Comparison of ENCODE assay signal across 14 cellular contexts in the genomic region with DNA sequence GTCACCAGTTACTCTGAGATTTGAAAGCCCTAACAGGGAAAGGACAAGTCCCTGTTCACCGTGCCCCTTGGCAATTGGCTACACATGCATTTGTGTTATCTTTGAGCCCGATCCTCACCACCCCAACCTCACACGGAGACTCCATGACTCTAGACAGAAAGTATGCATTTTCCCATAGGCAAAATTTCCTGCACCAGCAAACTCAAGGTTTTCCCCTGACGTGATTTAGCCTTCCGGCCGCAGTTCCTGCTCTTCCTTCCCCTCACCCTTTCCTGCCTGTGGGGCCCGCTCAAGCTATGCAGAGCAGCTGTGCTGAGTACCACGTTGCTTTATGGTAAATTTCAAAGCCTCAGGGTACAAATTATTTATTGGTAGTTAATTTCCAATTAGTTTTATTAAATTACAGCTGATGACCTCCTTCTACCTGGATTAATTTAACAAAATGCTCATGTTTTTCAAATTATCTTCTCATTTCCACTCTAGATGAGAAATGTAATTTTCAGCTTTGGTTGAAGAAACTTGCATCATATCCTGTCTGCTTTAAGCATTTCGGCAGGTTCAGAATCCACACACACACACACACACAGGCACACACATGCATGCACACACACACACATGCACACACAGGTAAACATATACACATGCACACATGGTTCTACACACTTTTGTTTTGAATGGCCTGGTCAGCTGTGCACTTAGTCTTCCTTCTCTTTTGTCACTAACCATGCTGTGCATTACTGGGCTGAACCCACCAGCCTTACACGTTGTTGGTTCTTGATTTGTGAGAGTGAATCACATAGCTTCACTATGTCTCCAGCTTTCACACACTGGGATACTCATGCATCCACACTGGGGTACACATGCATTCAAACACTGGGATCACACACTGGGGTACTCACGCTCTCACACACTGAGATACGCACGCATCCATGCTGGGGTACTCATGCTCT.
DNase-seq lines count a peak whose midpoint lies in the region; ATAC-seq and TF ChIP-seq lines count a peak whose summit lies in the region.
"Had no signal": no experiment of that assay in that cellular context is flagged by ENCODE, and none has a peak within 500 bp of the region (broad histone marks: within the 10 kb centered on the region; RNA-seq: fewer than 3 reads in every experiment).

No MANE protein-coding gene starts in this region.

- no peaks in the 10 kb centered on the region for H3K4me1 ChIP-seq in mucosa of descending colon (ENCODE audit: low read depth)

- H3K36me3 Mint-ChIP-seq in activated T-cell treated with anti-CD3 and anti-CD28 coated beads, Interleukin-2, amount 50 U/mL, for 72 hours (ENCODE audit: insufficient read depth in 2 of 2) = peaks cover 2 to 3% of the 10 kb centered on the region in 2 donors
- H3K36me3 Mint-ChIP-seq in T-helper 17 cell (ENCODE audit: low read depth) (no peaks in the 10 kb centered on the region), endothelial cell (ENCODE audit: low read depth, unreplicated experiment) (peaks cover 33% of the 10 kb centered on the region), progenitor cell of endocrine pancreas (ENCODE audit: insufficient read depth) (no peaks in the 10 kb centered on the region)

- peaks cover 2 to 5% of the 10 kb centered on the region in 2 donors for H3K9me3 Mint-ChIP-seq in activated T-cell treated with anti-CD3 and anti-CD28 coated beads, Interleukin-2, amount 50 U/mL, for 72 hours
- H3K9me3 Mint-ChIP-seq in endothelial cell (ENCODE audit: unreplicated experiment) = peaks cover 5% of the 10 kb centered on the region
- H3K9me3 Mint-ChIP-seq in progenitor cell of endocrine pancreas (ENCODE audit: low read depth) = peaks cover 13% of the 10 kb centered on the region

- peak overlapping the region; percentile 31 to 54 for H3K4me3 Mint-ChIP-seq in activated T-cell treated with anti-CD3 and anti-CD28 coated beads, Interleukin-2, amount 50 U/mL, for 72 hours
- H3K4me3 Mint-ChIP-seq in T-helper 17 cell = peak overlapping the region; percentile 58
- H3K4me3 Mint-ChIP-seq in endothelial cell (ENCODE audit: unreplicated experiment) = peak overlapping the region; percentile 80
- no peak overlapping the region for H3K4me3 Mint-ChIP-seq in progenitor cell of endocrine pancreas (ENCODE audit: low read depth)

- DNase-seq in activated T-cell treated with anti-CD3 and anti-CD28 coated beads, Interleukin-2, amount 50 U/mL, for 72 hours = no peak
- DNase-seq in activated T-cell treated with anti-CD3 and anti-CD28 coated beads, Interleukin-2, amount 50 U/mL, for 1 hour = no peak
- DNase-seq in T-helper 17 cell (no peak), endothelial cell (ENCODE audit: low spot score) (peak; percentile 60), progenitor cell of endocrine pancreas (ENCODE audit: low spot score, unreplicated experiment) (no peak), SHP77 (lab: John Stamatoyannopoulos, UW) (no peak), mucosa of descending colon (no peak)
- DNase-seq: activated CD4-positive, CD25-positive, alpha-beta regulatory T cell treated with anti-CD3 and anti-CD28 coated beads, Interleukin-2, amount 50 U/mL, for 72 hours; DMS79 treated with DMSO at 0.1 percent for 48 hours; Karpas-422; kidney glomerular epithelial cell; RPMI8226 had no signal

- H3K27me3 Mint-ChIP-seq in activated T-cell treated with anti-CD3 and anti-CD28 coated beads, Interleukin-2, amount 50 U/mL, for 72 hours (ENCODE audit: low read depth) = peaks cover 19% of the 10 kb centered on the region
- H3K27me3 Mint-ChIP-seq in T-helper 17 cell (peaks cover 12% of the 10 kb centered on the region), endothelial cell (ENCODE audit: unreplicated experiment) (peaks cover 23% of the 10 kb centered on the region), progenitor cell of endocrine pancreas (peaks cover 7% of the 10 kb centered on the region)

- H3K36me3 ChIP-seq in mucosa of descending colon (ENCODE audit: low read depth) = no peaks in the 10 kb centered on the region
- H3K36me3 ChIP-seq: ascending aorta had no signal

- H3K4me3 ChIP-seq in mucosa of descending colon = no peak overlapping the region
- H3K4me3 ChIP-seq: ascending aorta had no signal

- H3K9me3 ChIP-seq in T-helper 17 cell (ENCODE audit: control insufficient read depth, low read length, poor library complexity, severe bottlenecking) (no peaks in the 10 kb centered on the region), mucosa of descending colon (no peaks in the 10 kb centered on the region)
- H3K9me3 ChIP-seq: ascending aorta had no signal

- intact Hi-C loops in mucosa of descending colon (cut with DNase I, micrococcal nuclease) = no loop called here

- H3K4me1 Mint-ChIP-seq in activated T-cell treated with anti-CD3 and anti-CD28 coated beads, Interleukin-2, amount 50 U/mL, for 72 hours (ENCODE audit: low read depth) = peaks cover 37% of the 10 kb centered on the region
- H3K4me1 Mint-ChIP-seq in T-helper 17 cell = peaks cover 4% of the 10 kb centered on the region
- H3K4me1 Mint-ChIP-seq in endothelial cell (ENCODE audit: unreplicated experiment) = peaks cover 73% of the 10 kb centered on the region
- H3K4me1 Mint-ChIP-seq in progenitor cell of endocrine pancreas (ENCODE audit: low read depth) = no peaks in the 10 kb centered on the region

- peak overlapping the region; percentile 96 for H3K27ac Mint-ChIP-seq in activated T-cell treated with anti-CD3 and anti-CD28 coated beads, Interleukin-2, amount 50 U/mL, for 72 hours
- H3K27ac Mint-ChIP-seq in T-helper 17 cell (no peak overlapping the region), endothelial cell (ENCODE audit: unreplicated experiment) (peak overlapping the region; percentile 97), progenitor cell of endocrine pancreas (peak overlapping the region; percentile 3)

- no peak for TF ChIP-seq CTCF in endothelial cell (IDR thresholded peaks at IDR 0.05; ENCODE audit: unreplicated experiment)
- no peak for TF ChIP-seq CTCF in progenitor cell of endocrine pancreas (IDR thresholded peaks at IDR 0.05; ENCODE audit: unreplicated experiment)
- TF ChIP-seq CTCF in mucosa of descending colon (IDR thresholded peaks at IDR 0.05) = no peak

- ATAC-seq in activated T-cell treated with anti-CD3 and anti-CD28 coated beads, Interleukin-2, amount 50 U/mL, for 72 hours (replicated peaks in 1 of 2) = peak; percentile 24 to 57
- ATAC-seq in T-helper 17 cell (peak; percentile 33), HG03354 (IDR thresholded peaks at IDR 0.05; ENCODE audit: poor library complexity, severe bottlenecking, unreplicated experiment) (no peak), mucosa of descending colon (no peak)

Comparison
In these comparisons a context has a peak if more than half of its experiments do, and no peak if none do; other contexts are left out.
1. ATAC-seq: peak in activated T-cell treated with anti-CD3 and anti-CD28 coated beads, Interleukin-2, amount 50 U/mL, for 72 hours (2 of 2) and T-helper 17 cell (single experiment); none in HG03354 (single experiment) and mucosa of descending colon (single experiment).